In the genomic region with DNA sequence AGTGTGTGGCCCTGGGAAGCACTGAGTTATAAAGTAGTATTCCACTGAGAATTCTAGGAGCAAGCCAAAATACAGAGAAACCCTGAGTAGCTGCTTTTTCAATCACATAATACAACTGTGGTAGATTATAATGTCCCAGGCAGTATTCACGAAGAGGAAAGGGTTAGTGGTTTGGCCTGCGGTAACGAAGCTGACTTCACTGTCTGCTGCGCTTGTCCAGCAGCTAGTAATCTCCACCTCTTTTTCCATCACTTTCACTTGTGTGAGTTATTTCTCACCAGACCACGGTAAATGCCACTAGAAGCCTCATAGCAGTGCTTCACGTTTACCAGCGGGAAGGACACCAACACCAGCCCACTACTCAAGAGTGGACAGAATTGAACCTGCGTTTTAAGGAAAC, we compare ENCODE assay signal across 22 cellular contexts. TPM values are rescaled to one million over a fixed set of nuclear protein-coding genes. Genes with fewer than 3 reads are reported as not detected.
A peak's percentile ranks its signal among the peaks of the same experiment; 100 is the strongest.
DNase-seq lines count a peak whose midpoint lies in the region; ATAC-seq, FAIRE-seq and TF ChIP-seq lines count a peak whose summit lies in the region.
"Had no signal": no experiment of that assay in that cellular context is flagged by ENCODE, and none has a peak within 500 bp of the region (broad histone marks: within the 10 kb centered on the region; RNA-seq: fewer than 3 reads in every experiment).

No MANE protein-coding gene starts in this region.

- POLR2A ChIA-PET in naive thymus-derived CD4-positive, alpha-beta T cell (lab: Charles Lee) = no interaction called here

- H3K9me3 ChIP-seq in adipocyte (ENCODE audit: control insufficient read depth, low read length) = no peaks in the 10 kb centered on the region
- no peaks in the 10 kb centered on the region for H3K9me3 ChIP-seq in heart right ventricle
- no peaks in the 10 kb centered on the region for H3K9me3 ChIP-seq in small intestine (ENCODE audit: control insufficient read depth, low read depth)
- H3K9me3 ChIP-seq in naive thymus-derived CD4-positive, alpha-beta T cell (ENCODE audit: control insufficient read depth in 2 of 3, low read length in 3 of 3) = no peaks in the 10 kb centered on the region

- H3K27ac ChIP-seq in heart right ventricle = peak overlapping the region in 7 of 10 donors; percentile 4 to 70 (median 56)
- H3K27ac ChIP-seq in small intestine (ENCODE audit: low read depth in 1 of 2, low read length in 1 of 2) = no peak overlapping the region
- no peak overlapping the region for H3K27ac ChIP-seq in naive thymus-derived CD4-positive, alpha-beta T cell (ENCODE audit: low read depth, low read length)
- H3K27ac ChIP-seq: WERI-Rb-1 had no signal

- H3K36me3 Mint-ChIP-seq in naive thymus-derived CD4-positive, alpha-beta T cell = peaks cover 0 to 4% (median 0%) of the 10 kb centered on the region in 5 donors

- ATAC-seq in heart right ventricle (peak; percentile 42 to 64 (median 54)), GM19397 (IDR thresholded peaks at IDR 0.05; ENCODE audit: unreplicated experiment) (no peak), GM18505 (IDR thresholded peaks at IDR 0.05; ENCODE audit: unreplicated experiment) (no peak)
- ATAC-seq in naive thymus-derived CD4-positive, alpha-beta T cell = no peak
- ATAC-seq: left lobe of liver; stimulated activated naive CD8-positive, alpha-beta T cell treated with anti-CD3 and anti-CD28 coated beads, Interleukin-15, Interleukin-2, amounts not matched to agents 100 U/mL and 50 U/mL, for 24 hours had no signal

- H3K9ac ChIP-seq in adipocyte (ENCODE audit: low read length) = peak overlapping the region; percentile 13

- no peaks in the 10 kb centered on the region for H3K9me3 Mint-ChIP-seq in naive thymus-derived CD4-positive, alpha-beta T cell

- no peak overlapping the region for H3K4me3 Mint-ChIP-seq in naive thymus-derived CD4-positive, alpha-beta T cell

- TF ChIP-seq CTCF in heart right ventricle (IDR thresholded peaks at IDR 0.05) = no peak

- TF ChIP-seq POLR2A in GM18505 (IDR thresholded peaks at IDR 0.05; ENCODE audit: borderline replicate concordance, extremely low read depth, insufficient read depth, insufficient read length) = no peak

- intact Hi-C loops in heart right ventricle (cut with DNase I) = loop anchor here in 2 of 10 donors (5.0 to 10.0 kb wide), 2 partner anchors 60 to 173 kb away; a partner anchor contains a TSS
- intact Hi-C loops in naive thymus-derived CD4-positive, alpha-beta T cell (cut with micrococcal nuclease) = no loop called here

- peak overlapping the region in 1 of 9 donors; percentile 62 for H3K27ac Mint-ChIP-seq in naive thymus-derived CD4-positive, alpha-beta T cell

- H3K27me3 ChIP-seq in adipocyte (replicated peaks; ENCODE audit: control insufficient read depth, insufficient read depth, low read length) (no peaks in the 10 kb centered on the region), heart right ventricle (no peaks in the 10 kb centered on the region), small intestine (ENCODE audit: control insufficient read depth in 2 of 2, insufficient read depth in 2 of 2, low read length in 2 of 2) (no peaks in the 10 kb centered on the region)
- H3K27me3 ChIP-seq in naive thymus-derived CD4-positive, alpha-beta T cell (ENCODE audit: control insufficient read depth in 2 of 2, insufficient read depth in 2 of 2, low read length in 2 of 2) = no peaks in the 10 kb centered on the region

- FAIRE-seq in small intestine (lab: Jason Lieb, UNC) = no peak
- FAIRE-seq: colon, GM12891, H1 had no signal

- H3K4me1 Mint-ChIP-seq in naive thymus-derived CD4-positive, alpha-beta T cell = peaks cover 14 to 31% (median 23%) of the 10 kb centered on the region in 7 donors

- H3K36me3 ChIP-seq in adipocyte (ENCODE audit: control insufficient read depth, insufficient read depth, low read length, severe bottlenecking) (no peaks in the 10 kb centered on the region), heart right ventricle (no peaks in the 10 kb centered on the region), small intestine (ENCODE audit: control insufficient read depth in 2 of 2, insufficient read depth in 2 of 2, low read length in 2 of 2) (no peaks in the 10 kb centered on the region)
- no peaks in the 10 kb centered on the region for H3K36me3 ChIP-seq in naive thymus-derived CD4-positive, alpha-beta T cell (ENCODE audit: control insufficient read depth in 2 of 3, insufficient read depth in 3 of 3, low read length in 3 of 3)
- H3K36me3 ChIP-seq: WERI-Rb-1 had no signal

- H3K27me3 Mint-ChIP-seq in naive thymus-derived CD4-positive, alpha-beta T cell = no peaks in the 10 kb centered on the region

- DNase-seq in GM03348 (ENCODE audit: low spot score) = peak; percentile 59
- DNase-seq in adipocyte (ENCODE audit: low read depth) = no peak
- peak in 1 of 2 donors; percentile 18 for DNase-seq in heart right ventricle
- peak; percentile 11 for DNase-seq in small intestine
- DNase-seq in naive thymus-derived CD4-positive, alpha-beta T cell = no peak
- DNase-seq in GF-D8 (lab: John Stamatoyannopoulos, UW) = no peak
- DNase-seq: activated CD8-positive, alpha-beta memory T cell treated with anti-CD3 and anti-CD28 coated beads for 24 hours; amniotic stem cell; Calu3; erythroblast; hypothalamus; NCI-H1417 treated with DMSO at 0.1 percent for 48 hours; NCI-H2227 treated with DMSO at 0.1 percent for 48 hours; NK-92 treated with Interleukin-12 subunit alpha and Interleukin-12 subunit beta, amount 100 ng/mL, for 24 hours; stimulated activated naive CD8-positive, alpha-beta T cell treated with anti-CD3 and anti-CD28 coated beads, Interleukin-15, Interleukin-2, amounts not matched to agents 100 U/mL and 50 U/mL, for 24 hours; WERI-Rb-1 had no signal

- H3K4me1 ChIP-seq in adipocyte (ENCODE audit: control insufficient read depth, insufficient read depth, low read length) = peaks cover 24% of the 10 kb centered on the region
- peaks cover 0 to 42% (median 25%) of the 10 kb centered on the region in 9 donors for H3K4me1 ChIP-seq in heart right ventricle
- peaks cover 0 to 6% of the 10 kb centered on the region in 2 donors for H3K4me1 ChIP-seq in small intestine (ENCODE audit: control insufficient read depth in 2 of 2, insufficient read depth in 1 of 2, low read depth in 1 of 2, low read length in 1 of 2)
- peaks cover 18 to 20% of the 10 kb centered on the region in 2 donors for H3K4me1 ChIP-seq in naive thymus-derived CD4-positive, alpha-beta T cell (ENCODE audit: control insufficient read depth in 2 of 2, insufficient read depth in 2 of 2, low read length in 2 of 2)

- peak overlapping the region; percentile 75 for H3K4me3 ChIP-seq in adipocyte (ENCODE audit: low read length)
- H3K4me3 ChIP-seq in heart right ventricle = peak overlapping the region in 5 of 10 donors; percentile 3 to 33 (median 20)
- H3K4me3 ChIP-seq in small intestine (ENCODE audit: low read depth in 1 of 2, low read length in 2 of 2) = no peak overlapping the region
- H3K4me3 ChIP-seq in naive thymus-derived CD4-positive, alpha-beta T cell (ENCODE audit: low read length) = no peak overlapping the region

- CTCF ChIA-PET in naive thymus-derived CD4-positive, alpha-beta T cell (lab: Charles Lee) = interaction anchor here (1.2 to 1.7 kb wide), 2 partner anchors 8 to 10 kb away, joined by 4 to 8 read pairs; no protein-coding TSS in a partner anchor

- WGBS in heart right ventricle, 2 donors = 55 to 60% methylated on average over 8 of the region's 8 CpGs
- 75 to 90% (median 81%) methylated on average over 8 of the region's 8 CpGs for WGBS in small intestine, 3 donors

RNA-seq across cellular contexts. Expression of a gene that starts 34.3 kb away (rescaled TPM):
- total RNA-seq in heart right ventricle = 1 to 10 TPM; 3.5 to 7.4 (median 5.6) TPM
- polyA plus RNA-seq in heart right ventricle = 10 to 100 TPM in 1 of 2 donors, under 1 TPM in 1; 0.44 to 17.8 TPM
- polyA plus RNA-seq in small intestine = 10 to 100 TPM in 1 of 3 donors, 1 to 10 TPM in 2; 2.7 to 18.6 (median 7.6) TPM
- 10 to 100 TPM in 1 of 5 experiments, 1 to 10 TPM in 2, under 1 TPM in 1, not detected in 1; 0.81 to 14.0 (median 2.8) TPM for total RNA-seq in naive thymus-derived CD4-positive, alpha-beta T cell
- 1 to 10 TPM; 3.0 to 4.0 TPM for polyA plus RNA-seq in naive thymus-derived CD4-positive, alpha-beta T cell

Comparison
In these comparisons a context has a peak if more than half of its experiments do, and no peak if none do; other contexts are left out.
1. DNase-seq: peak in GM03348 (single experiment) and small intestine (single experiment); none in adipocyte (single experiment), naive thymus-derived CD4-positive, alpha-beta T cell (0 of 9) and GF-D8 (single experiment).
2. ATAC-seq: peak in heart right ventricle (8 of 8); none in GM19397 (single experiment), GM18505 (single experiment) and naive thymus-derived CD4-positive, alpha-beta T cell (single experiment).
3. H3K27ac ChIP-seq: peak in heart right ventricle (7 of 10); none in small intestine (0 of 2) and naive thymus-derived CD4-positive, alpha-beta T cell (single experiment).